Comparison of ENCODE assay signal across 13 cellular contexts in the genomic region with DNA sequence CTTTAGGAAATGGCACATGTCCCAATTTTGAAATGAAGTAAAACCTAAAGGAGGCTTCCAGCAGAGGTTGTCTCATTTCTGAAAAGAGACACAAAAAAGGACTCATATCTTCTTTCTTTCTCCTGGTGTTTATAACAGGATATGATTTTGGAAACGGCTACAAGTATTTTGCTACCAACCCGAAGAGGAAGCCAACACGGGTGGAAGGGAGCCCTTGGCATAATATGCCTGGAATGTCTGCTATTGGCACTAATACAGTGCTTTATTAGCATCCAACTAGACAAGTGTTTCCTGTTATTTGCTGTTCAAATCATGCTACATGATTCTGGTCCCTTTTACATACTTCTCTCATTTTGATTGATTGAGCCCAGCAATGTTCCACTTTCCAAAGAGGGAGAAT. TPM values are rescaled to one million over a fixed set of nuclear protein-coding genes. Genes with fewer than 3 reads are reported as not detected.
"Had no signal": no experiment of that assay in that cellular context is flagged by ENCODE, and none has a peak within 500 bp of the region (broad histone marks: within the 10 kb centered on the region; RNA-seq: fewer than 3 reads in every experiment).

No MANE protein-coding gene starts in this region.

RNA-seq across cellular contexts. Expression of a gene that starts 8.7 kb away (rescaled TPM):
- total RNA-seq: activated CD4-positive, alpha-beta memory T cell treated with anti-CD3 and anti-CD28 coated beads for 36 hours; activated naive CD8-positive, alpha-beta T cell treated with anti-CD3 and anti-CD28 coated beads, Interleukin-2, amount 10 ng/mL, durations not matched to agents 7 days and 5 days; cerebellum; heart right ventricle; left colon; lower leg skin; mucosa of descending colon; right lobe of liver; smooth muscle cell; stomach; suprapubic skin; urinary bladder had no signal
- polyA plus RNA-seq: heart right ventricle, neural cell, smooth muscle cell, urinary bladder had no signal

RNA-seq across cellular contexts. Expression of a gene that starts 29.0 kb away (rescaled TPM):
- total RNA-seq: suprapubic skin had no signal
